Comparison of ENCODE assay signal across 14 cellular contexts in genomic region chr16:75130150-75130771, GRCh38. TPM values are rescaled to one million over a fixed set of nuclear protein-coding genes. Genes with fewer than 3 reads are reported as not detected.
DNase-seq lines count a peak whose midpoint lies in the region; ATAC-seq and TF ChIP-seq lines count a peak whose summit lies in the region.
"Had no signal": no experiment of that assay in that cellular context is flagged by ENCODE, and none has a peak within 500 bp of the region (broad histone marks: within the 10 kb centered on the region; RNA-seq: fewer than 3 reads in every experiment).

No MANE protein-coding gene starts in this region.

- no peak for TF ChIP-seq POLR2A in gastrocnemius medialis (IDR thresholded peaks at IDR 0.05)

- ATAC-seq in WTC11 (peak; percentile 95), left lung (peak; percentile 69), GM18511 (IDR thresholded peaks at IDR 0.05; ENCODE audit: unreplicated experiment) (no peak), natural killer cell (no peak), gastrocnemius medialis (no peak)

- intact Hi-C loops in left lung (cut with DNase I), result loop anchor here in 1 of 2 donors (5.0 kb wide), 1 partner anchor 318 kb away; no protein-coding TSS in a partner anchor
- intact Hi-C loops in natural killer cell (cut with micrococcal nuclease), result no loop called here
- intact Hi-C loops in gastrocnemius medialis (cut with DNase I; ENCODE audit: low total_unique reads), result no loop called here

- H3K4me3 Mint-ChIP-seq in WTC11 (no peak overlapping the region), natural killer cell (no peak overlapping the region)

- H3K27me3 Mint-ChIP-seq in WTC11 (ENCODE audit: low read depth) (no peaks in the 10 kb centered on the region; the same call in 1 of the 2 replicates), natural killer cell (ENCODE audit: low read depth in 2 of 2) (peaks cover 6 to 13% of the 10 kb centered on the region in 2 donors)

- DNase-seq in HT-29 (ENCODE audit: low spot score) (peak; percentile 34), WTC11 (ENCODE audit: low spot score) (no peak), left lung (no peak), AG08396 (ENCODE audit: low spot score) (no peak), natural killer cell (no peak), gastrocnemius medialis (no peak)
- DNase-seq: activated T-cell treated with anti-CD3 and anti-CD28 coated beads, Interleukin-2, amount 50 U/mL, for 48 hours; foreskin fibroblast; kidney; NCI-H1694; NCI-H82 had no signal

- POLR2A ChIA-PET in WTC11 (lab: Charles Lee), result no interaction called here

- no peaks in the 10 kb centered on the region for H4K20me1 ChIP-seq in BLaER1 treated with 17β-estradiol and CSF1 and Interleukin-3, amounts not matched to agents 10 nM and 100 nM

- no peak overlapping the region for H3K9ac ChIP-seq in BLaER1 treated with 17β-estradiol and CSF1 and Interleukin-3, amounts not matched to agents 10 nM and 100 nM

- in situ Hi-C loops in gastrocnemius medialis (cut with MboI; ENCODE audit: low sequenced_read_pairs in 4 of 4), result no loop called here

- peaks cover 23% of the 10 kb centered on the region for H3K9me3 Mint-ChIP-seq in WTC11
- no peaks in the 10 kb centered on the region for H3K9me3 Mint-ChIP-seq in natural killer cell

- no peak overlapping the region for H3K27ac ChIP-seq in BLaER1 treated with 17β-estradiol and CSF1 and Interleukin-3, amounts not matched to agents 10 nM and 100 nM
- H3K27ac ChIP-seq in left lung, result no peak overlapping the region
- no peak overlapping the region for H3K27ac ChIP-seq in gastrocnemius medialis
- H3K27ac ChIP-seq: adrenal gland had no signal

- H3K4me2 ChIP-seq in BLaER1 treated with 17β-estradiol and CSF1 and Interleukin-3, amounts not matched to agents 10 nM and 100 nM, result peak overlapping the region; percentile 14 to 60 (median 42); a peak in 18 of 22 replicates

- H3K4me1 Mint-ChIP-seq in WTC11 (peaks cover 13% of the 10 kb centered on the region), natural killer cell (no peaks in the 10 kb centered on the region)

- H3K4me1 ChIP-seq in BLaER1 treated with 17β-estradiol and CSF1 and Interleukin-3, amounts not matched to agents 10 nM and 100 nM, result peaks cover 6 to 13% (median 10%) of the 10 kb centered on the region in 10 experiments
- H3K4me1 ChIP-seq in left lung (peaks cover 0 to 3% of the 10 kb centered on the region in 2 donors), gastrocnemius medialis (no peaks in the 10 kb centered on the region)
- H3K4me1 ChIP-seq: adrenal gland had no signal

- CTCF ChIA-PET in WTC11 (lab: Charles Lee), result interaction anchor here (0.5 to 2.6 kb wide), 18 partner anchors 8 to 407 kb away, joined by 3 to 31 read pairs (median 4); partner anchors contain the start of gene ZNRF1

- H3K4me3 ChIP-seq in BLaER1 treated with 17β-estradiol and CSF1 and Interleukin-3, amounts not matched to agents 10 nM and 100 nM, result no peak overlapping the region
- H3K4me3 ChIP-seq in left lung (no peak overlapping the region), gastrocnemius medialis (no peak overlapping the region)
- H3K4me3 ChIP-seq: adrenal gland had no signal

- no peaks in the 10 kb centered on the region for H3K27me3 ChIP-seq in BLaER1 treated with 17β-estradiol and CSF1 and Interleukin-3, amounts not matched to agents 10 nM and 100 nM
- H3K27me3 ChIP-seq in left lung (no peaks in the 10 kb centered on the region), gastrocnemius medialis (no peaks in the 10 kb centered on the region)
- H3K27me3 ChIP-seq: adrenal gland had no signal

- H3K36me3 ChIP-seq in BLaER1 treated with 17β-estradiol and CSF1 and Interleukin-3, amounts not matched to agents 10 nM and 100 nM, result peaks cover 0 to 6% (median 0%) of the 10 kb centered on the region in 11 experiments; a peak in 3 of 22 replicates
- no peaks in the 10 kb centered on the region for H3K36me3 ChIP-seq in left lung
- H3K36me3 ChIP-seq in gastrocnemius medialis, result no peaks in the 10 kb centered on the region
- H3K36me3 ChIP-seq: adrenal gland had no signal

- peaks cover 23% of the 10 kb centered on the region for H3K36me3 Mint-ChIP-seq in WTC11
- no peaks in the 10 kb centered on the region for H3K36me3 Mint-ChIP-seq in natural killer cell

- H3K9me3 ChIP-seq in BLaER1 treated with 17β-estradiol and CSF1 and Interleukin-3, amounts not matched to agents 10 nM and 100 nM (replicated peaks in 1 of 11), result peaks cover 35 to 53% (median 44%) of the 10 kb centered on the region in 11 experiments
- H3K9me3 ChIP-seq in left lung (peaks cover 0 to 14% of the 10 kb centered on the region in 2 donors), gastrocnemius medialis (no peaks in the 10 kb centered on the region)

- H3K27ac Mint-ChIP-seq in WTC11 (no peak overlapping the region), natural killer cell (no peak overlapping the region)

- no peak for TF ChIP-seq CTCF in WTC11 (IDR thresholded peaks at IDR 0.05)
- no peak for TF ChIP-seq CTCF in left lung (IDR thresholded peaks at IDR 0.05)
- TF ChIP-seq CTCF in natural killer cell (IDR thresholded peaks at IDR 0.05), result no peak
- TF ChIP-seq CTCF in gastrocnemius medialis (IDR thresholded peaks at IDR 0.05 in 4 of 5, conservative IDR thresholded peaks at IDR 0.05 in 1 of 5), result peak in 1 of 5 experiments; percentile 18

TF ChIP-seq in WTC11, 78 proteins besides CTCF, POLR2A, EP300 and RAD21:
- TF ChIP-seq PRDM15 (CRISPR knock-in tag; IDR thresholded peaks at IDR 0.05) (peak; percentile 62; the same call in 1 of the 2 replicates), PREB (CRISPR knock-in tag; IDR thresholded peaks at IDR 0.05; ENCODE audit: borderline replicate concordance) (no peak)

RNA-seq across cellular contexts. Expression of gene LDHD, which starts 13.7 kb away (rescaled TPM):
- total RNA-seq in HT-29 (2014; rRNA removed; shearing (Covaris generic)), result 0.08 and 1.4 TPM in 2 replicates
- total RNA-seq in WTC11 (2021), result 12.3 to 12.6 TPM (median 12.3 TPM) in 3 replicates
- total RNA-seq in left lung, result 1 to 10 TPM; 7.3 to 9.9 TPM
- 1 to 10 TPM in 1 of 3 donors, under 1 TPM in 1, not detected in 1; 0.12 to 1.3 TPM for total RNA-seq in natural killer cell
- 10 to 100 TPM; 27.8 to 54.5 (median 44.2) TPM for total RNA-seq in gastrocnemius medialis

RNA-seq across cellular contexts. Expression of gene ZFP1, which starts 18.1 kb away (rescaled TPM):
- 2.2 and 2.8 TPM in 2 replicates for total RNA-seq in HT-29 (2014; rRNA removed; shearing (Covaris generic))
- total RNA-seq in WTC11 (2021) (9.7 to 11.7 TPM (median 10.3 TPM) in 3 replicates), left lung (1 to 10 TPM; 8.4 to 9.2 TPM), natural killer cell (10 to 100 TPM in 2 of 3 donors, 1 to 10 TPM in 1; 9.0 to 16.2 (median 14.9) TPM), gastrocnemius medialis (10 to 100 TPM in 1 of 4 donors, 1 to 10 TPM in 3; 4.1 to 11.0 (median 6.5) TPM)

Comparison
In these comparisons a context has a peak if more than half of its experiments do, and no peak if none do; other contexts are left out.
1. ATAC-seq: peak in WTC11 (single experiment) and left lung (single experiment); none in GM18511 (single experiment), natural killer cell (0 of 3) and gastrocnemius medialis (0 of 2).